ENCODE assay signal across 15 cellular contexts in genomic region chr13:40528881-40529280, GRCh38.
A peak's percentile ranks its signal among the peaks of the same experiment; 100 is the strongest.
DNase-seq lines count a peak whose midpoint lies in the region; ATAC-seq, FAIRE-seq and TF ChIP-seq lines count a peak whose summit lies in the region.
"Had no signal": no experiment of that assay in that cellular context is flagged by ENCODE, and none has a peak within 500 bp of the region (broad histone marks: within the 10 kb centered on the region; RNA-seq: fewer than 3 reads in every experiment).

No MANE protein-coding gene starts in this region.

- TF ChIP-seq EP300 in HepG2 (IDR thresholded peaks at IDR 0.05; ENCODE audit: low read depth in 2 of 2, low read length in 2 of 2): no peak
- TF ChIP-seq EP300 in HepG2 (CRISPR knock-in tag; IDR thresholded peaks at IDR 0.05; ENCODE audit: borderline replicate concordance): no peak

- H2AFZ ChIP-seq in HepG2 (ENCODE audit: low read length): no peak overlapping the region
- no peak overlapping the region for H2AFZ ChIP-seq in osteoblast (ENCODE audit: low read length)

- BruUV-seq in HepG2 (replicated peaks; lab: Mats Ljungman, UMichigan): no TSS peak

- H3K79me2 ChIP-seq in HepG2 (ENCODE audit: insufficient read depth, low read length) (no peaks in the 10 kb centered on the region), osteoblast (ENCODE audit: insufficient read depth, low read length) (no peaks in the 10 kb centered on the region)

- H4K20me1 ChIP-seq in HepG2 (ENCODE audit: insufficient read depth, low read length) (no peaks in the 10 kb centered on the region), osteoblast (ENCODE audit: insufficient read depth, low read length) (no peaks in the 10 kb centered on the region)

- TF ChIP-seq CTCF in HepG2 (CRISPR knock-in tag; IDR thresholded peaks at IDR 0.05): no peak
- TF ChIP-seq CTCF in right lobe of liver (IDR thresholded peaks at IDR 0.05): no peak
- no peak for TF ChIP-seq CTCF in osteoblast (IDR thresholded peaks at IDR 0.05; ENCODE audit: extremely low read depth, low read depth, low read length)

- H3K27me3 ChIP-seq in HepG2 (ENCODE audit: control insufficient read depth in 1 of 2, insufficient read depth in 2 of 2, low read length in 2 of 2) (no peaks in the 10 kb centered on the region), right lobe of liver (no peaks in the 10 kb centered on the region), osteoblast (ENCODE audit: insufficient read depth, low read length) (no peaks in the 10 kb centered on the region)

- CTCF ChIA-PET in HepG2 (lab: Yijun Ruan, JAX; ENCODE audit: low intra/inter-chr PET ratio, low total read pairs): no interaction called here

- H3K9me3 ChIP-seq in HepG2 (ENCODE audit: low read length) (peaks cover 10% of the 10 kb centered on the region; the same call in 1 of the 2 replicates), right lobe of liver (no peaks in the 10 kb centered on the region), osteoblast (ENCODE audit: low read depth, low read length) (peaks cover 6% of the 10 kb centered on the region)

- in situ Hi-C loops in HepG2 (cut with HindIII; ENCODE audit: extremely low pct_ligation_motif_present, low pct_unique_long_range_greater_than_20kb): no loop called here

- H3K36me3 ChIP-seq in HepG2 (replicated peaks in 1 of 2; ENCODE audit: control insufficient read depth in 1 of 2, insufficient read depth in 2 of 2, low read length in 2 of 2) (no peaks in the 10 kb centered on the region), right lobe of liver (no peaks in the 10 kb centered on the region), osteoblast (ENCODE audit: insufficient read depth, low read length) (no peaks in the 10 kb centered on the region)

- no peak overlapping the region for H3K9ac ChIP-seq in HepG2 (ENCODE audit: insufficient read depth, low read depth, low read length)

- H3K4me3 ChIP-seq in HepG2 (replicated peaks in 1 of 3; ENCODE audit: insufficient read depth in 1 of 3, low read depth in 2 of 3, low read length in 3 of 3): no peak overlapping the region
- no peak overlapping the region for H3K4me3 ChIP-seq in right lobe of liver
- no peak overlapping the region for H3K4me3 ChIP-seq in osteoblast (ENCODE audit: insufficient read depth, low read length)
- H3K4me3 ChIP-seq: GM12878 had no signal

- H3K4me2 ChIP-seq in HepG2 (ENCODE audit: low read depth, low read length) (no peak overlapping the region), osteoblast (ENCODE audit: insufficient read depth, low read length) (no peak overlapping the region)

- H3K27ac ChIP-seq in HepG2 (ENCODE audit: extremely low read length, insufficient read depth, low read length) (no peak overlapping the region), right lobe of liver (no peak overlapping the region), osteoblast (ENCODE audit: low read depth, low read length) (no peak overlapping the region)

- H3K4me1 ChIP-seq in HepG2 (ENCODE audit: insufficient read depth, low read length) (peaks cover 25% of the 10 kb centered on the region), right lobe of liver (peaks cover 0 to 10% (median 0%) of the 10 kb centered on the region in 4 donors), osteoblast (ENCODE audit: insufficient read depth, low read length) (no peaks in the 10 kb centered on the region)

- FAIRE-seq in HepG2 (lab: Jason Lieb, UNC) (no peak), RCC 7860 (lab: Jason Lieb, UNC) (no peak)
- FAIRE-seq: GM12878, GM18507 had no signal

- intact Hi-C loops in HepG2 (cut with micrococcal nuclease; ENCODE audit: unreplicated experiment): no loop called here
- intact Hi-C loops in right lobe of liver (cut with DNase I): no loop called here

- 93% methylated on average over 6 of the region's 6 CpGs for WGBS in HepG2 (ENCODE audit: low lambda C conversion rate)
- 90% methylated on average over 6 of the region's 6 CpGs for WGBS in right lobe of liver (ENCODE audit: insufficient coverage, low coverage, low lambda C conversion rate, missing lambda C conversion rate)

- no peak for TF ChIP-seq RAD21 in HepG2 (CRISPR knock-in tag; IDR thresholded peaks at IDR 0.05)

- POLR2A ChIA-PET in HepG2 (lab: Yijun Ruan, JAX): no interaction called here

- ATAC-seq in HepG2 (no peak), right lobe of liver (no peak)
- ATAC-seq: GM12878 had no signal

- TF ChIP-seq POLR2A in HepG2 (IDR thresholded peaks at IDR 0.05; ENCODE audit: insufficient read depth in 1 of 2, low read depth in 2 of 2, low read length in 2 of 2): no peak
- TF ChIP-seq POLR2A in right lobe of liver (IDR thresholded peaks at IDR 0.05): no peak

- DNase-seq in HepG2 (ENCODE audit: low spot score) (peak; percentile 46), right lobe of liver (no peak), RCC 7860 (ENCODE audit: low spot score) (peak; percentile 4), iris pigment epithelial cell (ENCODE audit: low read depth) (peak; percentile 90), osteoblast (ENCODE audit: insufficient read length, low spot score, missing footprints) (no peak), SHP77 treated with DMSO at 0.1 percent for 48 hours (lab: John Stamatoyannopoulos, UW) (no peak)
- DNase-seq in activated effector memory CD4-positive, alpha-beta T cell treated with Interleukin-2 at 50 U/mL for 16 hours: no peak
- no peak for DNase-seq in stimulated activated CD4-positive, alpha-beta T cell treated with anti-CD3 and anti-CD28 coated beads, Interleukin-4, amount 100 ng/mL, for 4 hours
- DNase-seq: C1 segment of cervical spinal cord; CD4-positive, alpha-beta memory T cell; DND-41; HCEC 1CT; HFFc6 had no signal

TF ChIP-seq in HepG2, 621 proteins besides CTCF, POLR2A, EP300 and RAD21:
- TF ChIP-seq ZHX2 (IDR thresholded peaks at IDR 0.05; ENCODE audit: low read depth) (no peak), ZHX2 (CRISPR knock-in tag; IDR thresholded peaks at IDR 0.05; ENCODE audit: borderline replicate concordance) (no peak), ATF4 (CRISPR knock-in tag; IDR thresholded peaks at IDR 0.05) (no peak), FOXJ3 (CRISPR knock-in tag; IDR thresholded peaks at IDR 0.05; ENCODE audit: borderline replicate concordance) (no peak)
TF ChIP-seq in HepG2: peak in this region for 0.

Comparison
In these comparisons a context has a peak if more than half of its experiments do, and no peak if none do; other contexts are left out.
1. DNase-seq: peak in HepG2 (single experiment), RCC 7860 (single experiment) and iris pigment epithelial cell (single experiment); none in right lobe of liver (0 of 3), activated effector memory CD4-positive, alpha-beta T cell treated with Interleukin-2 at 50 U/mL for 16 hours (single experiment), stimulated activated CD4-positive, alpha-beta T cell treated with anti-CD3 and anti-CD28 coated beads, Interleukin-4, amount 100 ng/mL, for 4 hours (0 of 2), osteoblast (single experiment) and SHP77 treated with DMSO at 0.1 percent for 48 hours (single experiment).